Comparison of ENCODE assay signal across 28 cellular contexts in genomic region chr12:59031313-59031712, GRCh38.
"Had no signal": no experiment of that assay in that cellular context is flagged by ENCODE, and none has a peak within 500 bp of the region (broad histone marks: within the 10 kb centered on the region; RNA-seq: fewer than 3 reads in every experiment).

No MANE protein-coding gene starts in this region.

- H3K4me3 Mint-ChIP-seq: immature natural killer cell; naive thymus-derived CD8-positive, alpha-beta T cell; nephron; neural crest cell; stimulated activated memory B cell treated with anti-CD40 and anti-IgM and Interleukin-4, amounts not matched to agents 10 μg/mL and 1 μg/mL and 100 μg/mL, for 72 hours; stimulated activated naive CD8-positive, alpha-beta T cell treated with anti-CD3 and anti-CD28 coated beads, Interleukin-15, amount 100 ng/mL, for 72 hours; type B pancreatic cell had no signal

- H3K27me3 ChIP-seq: left lung, pancreas, right atrium auricular region, right lobe of liver, tibial nerve, uterus had no signal

- H3K27me3 Mint-ChIP-seq: stimulated activated memory B cell treated with anti-CD40 and anti-IgM and Interleukin-4, amounts not matched to agents 10 μg/mL and 1 μg/mL and 100 μg/mL, for 72 hours; stimulated activated naive CD8-positive, alpha-beta T cell treated with anti-CD3 and anti-CD28 coated beads, Interleukin-15, amount 100 ng/mL, for 72 hours; type B pancreatic cell had no signal

- H3K36me3 Mint-ChIP-seq: immature natural killer cell; naive thymus-derived CD8-positive, alpha-beta T cell; stimulated activated memory B cell treated with anti-CD40 and anti-IgM and Interleukin-4, amounts not matched to agents 10 μg/mL and 1 μg/mL and 100 μg/mL, for 72 hours; type B pancreatic cell had no signal

- H3K4me1 ChIP-seq: left lung, lower lobe of right lung, right atrium auricular region, right lobe of liver, uterus had no signal

- ATAC-seq: naive thymus-derived CD8-positive, alpha-beta T cell; right lobe of liver; stimulated activated memory B cell treated with anti-CD40 and anti-IgM and Interleukin-4, amounts not matched to agents 10 μg/mL and 1 μg/mL and 100 μg/mL, for 72 hours; stimulated activated naive CD8-positive, alpha-beta T cell treated with anti-CD3 and anti-CD28 coated beads, Interleukin-15, amount 100 ng/mL, for 72 hours had no signal

- H3K4me1 Mint-ChIP-seq: immature natural killer cell; naive thymus-derived CD8-positive, alpha-beta T cell; stimulated activated memory B cell treated with anti-CD40 and anti-IgM and Interleukin-4, amounts not matched to agents 10 μg/mL and 1 μg/mL and 100 μg/mL, for 72 hours; stimulated activated naive CD8-positive, alpha-beta T cell treated with anti-CD3 and anti-CD28 coated beads, Interleukin-15, amount 100 ng/mL, for 72 hours had no signal

- H3K36me3 ChIP-seq: left lung, lower lobe of right lung, pancreas, right atrium auricular region, right lobe of liver, tibial nerve, uterus had no signal

- DNase-seq: hypothalamus; immature natural killer cell; kidney; left colon; left lung; lower lobe of right lung; mammary epithelial cell; mesenchymal stem cell; naive thymus-derived CD8-positive, alpha-beta T cell; nucleus accumbens; pancreas; posterior cingulate gyrus; right lobe of liver; stimulated activated CD4-positive, alpha-beta T cell treated with anti-CD3 and anti-CD28 coated beads, Interleukin-1b, Interleukin-23, amount 100 ng/mL, for 48 hours; stimulated activated CD4-positive, alpha-beta T cell treated with anti-CD3 and anti-CD28 coated beads, Interleukin-2, amount 100 ng/mL, for 48 hours; stimulated activated CD4-positive, alpha-beta T cell treated with anti-CD3 and anti-CD28 coated beads, Interleukin-4, amount 100 ng/mL, for 4 hours; stimulated activated CD8-positive, alpha-beta memory T cell treated with anti-CD3 and anti-CD28 coated beads, Interleukin-4, amount 100 ng/mL, for 48 hours; stimulated activated naive CD4-positive, alpha-beta T cell treated with Interleukin-2 at 50 U/mL for 16 hours; stimulated activated naive CD8-positive, alpha-beta T cell treated with anti-CD3 and anti-CD28 coated beads, Interleukin-15, amount 100 ng/mL, for 72 hours; substantia nigra; uterus had no signal

- H3K4me2 ChIP-seq: smooth muscle cell had no signal

- H3K4me3 ChIP-seq: left lung, lower lobe of right lung, pancreas, right atrium auricular region, right lobe of liver, smooth muscle cell, tibial nerve, uterus had no signal

- H3K9me3 ChIP-seq: left lung, lower lobe of right lung, pancreas, right atrium auricular region, right lobe of liver, tibial nerve, uterus had no signal

- H3K27ac ChIP-seq: lower lobe of right lung, right atrium auricular region, right lobe of liver, tibial nerve, uterus had no signal

- H3K9me3 Mint-ChIP-seq: nephron, neural crest cell, type B pancreatic cell had no signal

- H3K27ac Mint-ChIP-seq: immature natural killer cell; naive thymus-derived CD8-positive, alpha-beta T cell; stimulated activated memory B cell treated with anti-CD40 and anti-IgM and Interleukin-4, amounts not matched to agents 10 μg/mL and 1 μg/mL and 100 μg/mL, for 72 hours; stimulated activated naive CD8-positive, alpha-beta T cell treated with anti-CD3 and anti-CD28 coated beads, Interleukin-15, amount 100 ng/mL, for 72 hours; type B pancreatic cell had no signal
